1 cellular context compared by ENCODE assay signal in the genomic region with DNA sequence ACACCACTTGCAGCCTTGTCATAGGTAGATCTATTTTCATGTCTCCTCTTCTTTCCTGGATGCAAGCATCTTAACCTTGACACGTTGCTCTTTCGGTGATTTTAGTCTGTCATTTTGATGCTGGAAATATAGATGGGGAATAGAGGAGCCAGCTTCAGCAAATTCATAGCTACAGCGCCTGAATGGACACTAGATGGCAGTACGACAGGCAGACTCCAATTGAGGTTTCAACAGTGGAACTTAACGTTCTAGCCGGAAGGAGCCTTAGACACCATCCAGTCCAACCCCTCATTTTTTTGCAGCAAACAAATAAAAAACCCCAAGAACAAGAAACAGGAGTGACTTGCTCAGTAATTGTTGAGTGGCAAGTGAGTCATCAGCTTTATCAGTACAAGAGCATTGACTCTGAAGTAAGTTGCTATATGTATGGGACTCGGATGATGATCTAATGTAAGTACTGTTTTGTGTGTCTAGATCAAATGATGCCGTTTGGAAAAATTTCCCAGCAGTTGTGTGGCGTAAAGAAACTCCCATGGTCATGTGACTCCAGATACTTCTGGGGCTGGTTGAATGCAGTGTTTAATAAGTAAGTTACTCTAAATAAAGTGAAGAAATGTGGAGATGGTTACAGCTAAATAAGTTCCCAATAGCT.
TF ChIP-seq lines count a peak whose summit lies in the region.

No MANE protein-coding gene starts in this region.

TF ChIP-seq in K562, 482 proteins besides CTCF, POLR2A, EP300 and RAD21 (continued from another document and continues in another):
- TF ChIP-seq, protein P1, sequence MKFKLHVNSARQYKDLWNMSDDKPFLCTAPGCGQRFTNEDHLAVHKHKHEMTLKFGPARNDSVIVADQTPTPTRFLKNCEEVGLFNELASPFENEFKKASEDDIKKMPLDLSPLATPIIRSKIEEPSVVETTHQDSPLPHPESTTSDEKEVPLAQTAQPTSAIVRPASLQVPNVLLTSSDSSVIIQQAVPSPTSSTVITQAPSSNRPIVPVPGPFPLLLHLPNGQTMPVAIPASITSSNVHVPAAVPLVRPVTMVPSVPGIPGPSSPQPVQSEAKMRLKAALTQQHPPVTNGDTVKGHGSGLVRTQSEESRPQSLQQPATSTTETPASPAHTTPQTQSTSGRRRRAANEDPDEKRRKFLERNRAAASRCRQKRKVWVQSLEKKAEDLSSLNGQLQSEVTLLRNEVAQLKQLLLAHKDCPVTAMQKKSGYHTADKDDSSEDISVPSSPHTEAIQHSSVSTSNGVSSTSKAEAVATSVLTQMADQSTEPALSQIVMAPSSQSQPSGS (CRISPR knock-in tag; IDR thresholded peaks at IDR 0.05), result no peak
- TF ChIP-seq AFF4 (CRISPR knock-in tag; IDR thresholded peaks at IDR 0.05) (no peak), ZNF639 (CRISPR knock-in tag; conservative IDR thresholded peaks at IDR 0.05 in 1 of 2, IDR thresholded peaks at IDR 0.05 in 1 of 2) (0 out of 4 replicates have a peak, but pooled peaks of 1 of the 2 experiments have one; percentile 20), ZNF184 (CRISPR knock-in tag; IDR thresholded peaks at IDR 0.05) (no peak), ZNF551 (CRISPR knock-in tag; IDR thresholded peaks at IDR 0.05) (no peak), MEIS2 (IDR thresholded peaks at IDR 0.05; ENCODE audit: partially characterized antibody) (peak; percentile 75), ZNF668 (CRISPR knock-in tag; IDR thresholded peaks at IDR 0.05) (no peak), CEBPG (CRISPR knock-in tag; IDR thresholded peaks at IDR 0.05) (no peak), CEBPG (tag; conservative IDR thresholded peaks at IDR 0.05 in 1 of 2, IDR thresholded peaks at IDR 0.05 in 1 of 2) (no peak), ZFP91 (CRISPR knock-in tag; IDR thresholded peaks at IDR 0.05) (no peak), MYNN (IDR thresholded peaks at IDR 0.05) (no peak), MYNN (CRISPR knock-in tag; IDR thresholded peaks at IDR 0.05) (no peak), RBM17 (IDR thresholded peaks at IDR 0.05; ENCODE audit: borderline replicate concordance, low read depth, low read length) (no peak), YBX1 (IDR thresholded peaks at IDR 0.05) (no peak), TAL1 (IDR thresholded peaks at IDR 0.05) (peak; percentile 32), FOXJ2 (tag; IDR thresholded peaks at IDR 0.05) (no peak), RBFOX2 (IDR thresholded peaks at IDR 0.05; ENCODE audit: low read depth, low read length) (no peak), HCFC1 (IDR thresholded peaks at IDR 0.05; ENCODE audit: low read depth, low read length) (no peak), ZNF324 (CRISPR knock-in tag; IDR thresholded peaks at IDR 0.05) (no peak), POLR3A (IDR thresholded peaks at IDR 0.05; ENCODE audit: borderline replicate concordance, extremely low read depth, insufficient read depth, insufficient read length) (no peak), FOXK1 (CRISPR knock-in tag; IDR thresholded peaks at IDR 0.05; ENCODE audit: borderline replicate concordance) (no peak), NR1H2 (CRISPR knock-in tag; IDR thresholded peaks at IDR 0.05) (no peak), PRMT5 (CRISPR knock-in tag; IDR thresholded peaks at IDR 0.05) (no peak), CC2D1A (IDR thresholded peaks at IDR 0.05) (peak; percentile 38; the same call in 1 of the 2 replicates), ZNF766 (CRISPR knock-in tag; conservative IDR thresholded peaks at IDR 0.05) (no peak; the same call in 1 of the 2 replicates), MXI1 (IDR thresholded peaks at IDR 0.05; ENCODE audit: low read depth, low read length) (no peak), HMGN3 (IDR thresholded peaks at IDR 0.05; ENCODE audit: borderline replicate concordance, extremely low read depth, insufficient read length, low read depth, low read length) (no peak), ZBTB7A (IDR thresholded peaks at IDR 0.05; ENCODE audit: borderline replicate concordance, control insufficient read depth, low read depth, low read length) (no peak), RBM34 (IDR thresholded peaks at IDR 0.05; ENCODE audit: borderline replicate concordance, insufficient read depth, low read length) (no peak), PHF8 (IDR thresholded peaks at IDR 0.05; ENCODE audit: borderline replicate concordance, low read length) (no peak), NFIC (IDR thresholded peaks at IDR 0.05) (no peak), MAZ (CRISPR knock-in tag; conservative IDR thresholded peaks at IDR 0.05 in 1 of 2, IDR thresholded peaks at IDR 0.05 in 1 of 2) (peak in 1 of 2 experiments; percentile 25; a peak in 1 of 4 replicates), NR0B1 (IDR thresholded peaks at IDR 0.05; ENCODE audit: partially characterized antibody) (no peak), STAT6 (CRISPR knock-in tag; IDR thresholded peaks at IDR 0.05) (no peak), BRD4 (IDR thresholded peaks at IDR 0.05) (no peak), ZNF75A (CRISPR knock-in tag; IDR thresholded peaks at IDR 0.05) (no peak), NR2C1 (IDR thresholded peaks at IDR 0.05) (no peak), NR2C1 (tag; IDR thresholded peaks at IDR 0.05) (no peak), MNT (conservative IDR thresholded peaks at IDR 0.05) (no peak; a peak in 1 of 4 replicates), PCBP2 (IDR thresholded peaks at IDR 0.05; ENCODE audit: low read depth, low read length, poor library complexity, severe bottlenecking) (no peak)
- TF ChIP-seq, protein P2, sequence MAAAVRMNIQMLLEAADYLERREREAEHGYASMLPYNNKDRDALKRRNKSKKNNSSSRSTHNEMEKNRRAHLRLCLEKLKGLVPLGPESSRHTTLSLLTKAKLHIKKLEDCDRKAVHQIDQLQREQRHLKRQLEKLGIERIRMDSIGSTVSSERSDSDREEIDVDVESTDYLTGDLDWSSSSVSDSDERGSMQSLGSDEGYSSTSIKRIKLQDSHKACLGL (CRISPR knock-in tag; IDR thresholded peaks at IDR 0.05; ENCODE audit: borderline replicate concordance, poor library complexity, severe bottlenecking), result no peak
- TF ChIP-seq, protein P3, sequence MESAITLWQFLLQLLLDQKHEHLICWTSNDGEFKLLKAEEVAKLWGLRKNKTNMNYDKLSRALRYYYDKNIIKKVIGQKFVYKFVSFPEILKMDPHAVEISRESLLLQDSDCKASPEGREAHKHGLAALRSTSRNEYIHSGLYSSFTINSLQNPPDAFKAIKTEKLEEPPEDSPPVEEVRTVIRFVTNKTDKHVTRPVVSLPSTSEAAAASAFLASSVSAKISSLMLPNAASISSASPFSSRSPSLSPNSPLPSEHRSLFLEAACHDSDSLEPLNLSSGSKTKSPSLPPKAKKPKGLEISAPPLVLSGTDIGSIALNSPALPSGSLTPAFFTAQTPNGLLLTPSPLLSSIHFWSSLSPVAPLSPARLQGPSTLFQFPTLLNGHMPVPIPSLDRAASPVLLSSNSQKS (CRISPR knock-in tag; IDR thresholded peaks at IDR 0.05), result no peak
